ENCODE assay signal across 14 cellular contexts in the genomic region with DNA sequence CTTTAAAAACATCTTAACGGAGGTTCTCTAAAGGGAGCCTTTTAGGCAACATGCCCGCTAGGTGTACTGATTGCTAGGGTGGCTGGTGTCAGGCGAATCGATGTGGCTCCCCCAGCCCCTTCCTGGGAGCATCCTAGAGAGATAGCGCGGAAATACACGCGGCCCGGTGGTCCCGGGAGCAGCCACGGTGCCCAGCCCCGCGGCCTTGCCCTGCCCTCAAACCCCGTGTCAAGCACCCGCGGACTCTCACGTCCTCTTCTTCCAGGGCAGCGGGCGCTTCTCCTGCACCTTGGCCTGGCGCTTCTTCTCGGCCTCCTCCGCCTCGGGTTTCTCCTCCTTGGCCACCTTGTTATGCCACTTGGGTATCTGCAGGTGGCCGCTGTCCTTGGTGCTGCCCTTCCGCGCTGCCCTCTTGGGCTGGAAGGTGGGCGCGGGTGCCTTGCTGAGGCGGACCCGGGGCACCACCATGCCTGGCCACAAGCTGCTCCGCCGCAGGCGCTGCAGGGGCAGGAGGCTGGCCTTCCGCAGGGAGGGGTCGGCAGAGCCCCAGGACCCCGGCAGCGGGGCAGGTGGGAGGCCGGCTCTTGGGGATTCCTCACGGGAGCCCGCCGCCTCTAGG. TPM values are rescaled to one million over a fixed set of nuclear protein-coding genes. Genes with fewer than 3 reads are reported as not detected.
"Had no signal": no experiment of that assay in that cellular context is flagged by ENCODE, and none has a peak within 500 bp of the region (broad histone marks: within the 10 kb centered on the region; RNA-seq: fewer than 3 reads in every experiment).

No MANE protein-coding gene starts in this region.

RNA-seq across cellular contexts. Expression of a gene that starts 20.8 kb away (rescaled TPM):
- total RNA-seq: activated CD8-positive, alpha-beta memory T cell treated with anti-CD3 and anti-CD28 coated beads for 36 hours; activated CD8-positive, alpha-beta T cell treated with anti-CD3 and anti-CD28 coated beads for 36 hours; activated naive CD8-positive, alpha-beta T cell treated with anti-CD3 and anti-CD28 coated beads for 36 hours; activated T-cell treated with anti-CD3 and anti-CD28 coated beads, Interleukin-2, amount 50 U/mL, for 72 hours; activated T-helper 17 cell treated with anti-CD3 and anti-CD28 coated beads, Interleukin-2, amount 50 U/mL, for 72 hours; ascending aorta; cardiac muscle cell; NCI-H460; PC-3; Peyer's patch; SJSA1 had no signal
- polyA plus RNA-seq: adipose tissue, cardiac muscle cell, IgD-negative memory B cell, SK-N-SH had no signal

RNA-seq across cellular contexts. Expression of a gene that starts 34.0 kb away (rescaled TPM):
- total RNA-seq: activated CD8-positive, alpha-beta memory T cell treated with anti-CD3 and anti-CD28 coated beads for 36 hours; activated CD8-positive, alpha-beta T cell treated with anti-CD3 and anti-CD28 coated beads for 36 hours; activated naive CD8-positive, alpha-beta T cell treated with anti-CD3 and anti-CD28 coated beads for 36 hours; activated T-cell treated with anti-CD3 and anti-CD28 coated beads, Interleukin-2, amount 50 U/mL, for 72 hours; activated T-helper 17 cell treated with anti-CD3 and anti-CD28 coated beads, Interleukin-2, amount 50 U/mL, for 72 hours; ascending aorta; cardiac muscle cell; NCI-H460; PC-3; Peyer's patch; SJSA1 had no signal
- polyA plus RNA-seq: adipose tissue, cardiac muscle cell, IgD-negative memory B cell, SK-N-SH had no signal
